In genomic region chr6:29661071-29661470, GRCh38 we compare ENCODE assay signal across 23 cellular contexts. TPM values are rescaled to one million over a fixed set of nuclear protein-coding genes. Genes with fewer than 3 reads are reported as not detected.
"Had no signal": no experiment of that assay in that cellular context is flagged by ENCODE, and none has a peak within 500 bp of the region (broad histone marks: within the 10 kb centered on the region; RNA-seq: fewer than 3 reads in every experiment).

No MANE protein-coding gene starts in this region.

- H3K27ac Mint-ChIP-seq: activated naive CD8-positive, alpha-beta T cell treated with anti-CD3 and anti-CD28 coated beads, Interleukin-2, amount 10 ng/mL, durations not matched to agents 7 days and 5 days; immature natural killer cell; natural killer cell treated with Interleukin-12 subunit alpha and Interleukin-12 subunit beta and Interleukin-15 and Interleukin-18, amount 100 ng/mL, for 72 hours; progenitor cell of endocrine pancreas; T-cell had no signal

- H3K36me3 Mint-ChIP-seq: activated naive CD8-positive, alpha-beta T cell treated with anti-CD3 and anti-CD28 coated beads, Interleukin-2, amount 10 ng/mL, durations not matched to agents 7 days and 5 days; immature natural killer cell; natural killer cell treated with Interleukin-12 subunit alpha and Interleukin-12 subunit beta and Interleukin-15 and Interleukin-18, amount 100 ng/mL, for 72 hours; T-cell; type B pancreatic cell had no signal

- DNase-seq: activated CD4-positive, alpha-beta T cell treated with anti-CD3 and anti-CD28 coated beads, Interleukin-2, amount 50 U/mL, for 1 hour; activated CD8-positive, alpha-beta memory T cell treated with anti-CD3 and anti-CD28 coated beads for 24 hours; activated naive CD4-positive, alpha-beta T cell; activated naive CD8-positive, alpha-beta T cell treated with anti-CD3 and anti-CD28 coated beads, Interleukin-2, amount 10 ng/mL, durations not matched to agents 7 days and 5 days; anterior cingulate cortex; brain microvascular endothelial cell; immature natural killer cell; mesenchymal stem cell; nucleus accumbens; right cardiac atrium; stimulated activated CD4-positive, alpha-beta T cell treated with anti-CD3 and anti-CD28 coated beads, Interleukin-15, amount 100 ng/mL, for 24 hours; stimulated activated CD4-positive, alpha-beta T cell treated with anti-CD3 and anti-CD28 coated beads, Interleukin-4, amount 100 ng/mL, for 1 hour; stimulated activated naive CD4-positive, alpha-beta T cell; T-cell; T-helper 9 cell had no signal

- H3K4me1 Mint-ChIP-seq: immature natural killer cell, T-cell had no signal

- H3K4me3 ChIP-seq: skin epidermis had no signal

- H3K27me3 Mint-ChIP-seq: progenitor cell of endocrine pancreas had no signal

- ATAC-seq: activated CD4-positive, CD25-positive, alpha-beta regulatory T cell treated with anti-CD3 and anti-CD28 coated beads, Interleukin-2, amount 50 U/mL, for 24 hours; esophagus mucosa; natural killer cell treated with Interleukin-12 subunit alpha and Interleukin-12 subunit beta and Interleukin-15 and Interleukin-18, amount 100 ng/mL, for 72 hours; right cardiac atrium; T-cell had no signal

- H3K9me3 Mint-ChIP-seq: activated naive CD8-positive, alpha-beta T cell treated with anti-CD3 and anti-CD28 coated beads, Interleukin-2, amount 10 ng/mL, durations not matched to agents 7 days and 5 days; immature natural killer cell; natural killer cell treated with Interleukin-12 subunit alpha and Interleukin-12 subunit beta and Interleukin-15 and Interleukin-18, amount 100 ng/mL, for 72 hours; T-cell; type B pancreatic cell had no signal

- H3K27ac ChIP-seq: brain microvascular endothelial cell, skin epidermis had no signal

- H3K36me3 ChIP-seq: brain microvascular endothelial cell had no signal

- H3K4me3 Mint-ChIP-seq: activated naive CD8-positive, alpha-beta T cell treated with anti-CD3 and anti-CD28 coated beads, Interleukin-2, amount 10 ng/mL, durations not matched to agents 7 days and 5 days; immature natural killer cell; natural killer cell treated with Interleukin-12 subunit alpha and Interleukin-12 subunit beta and Interleukin-15 and Interleukin-18, amount 100 ng/mL, for 72 hours; T-cell; type B pancreatic cell had no signal

RNA-seq across cellular contexts. Expression of gene MOG, which starts 4.2 kb away (rescaled TPM):
- total RNA-seq: activated naive CD8-positive, alpha-beta T cell treated with anti-CD3 and anti-CD28 coated beads, Interleukin-2, amount 10 ng/mL, durations not matched to agents 7 days and 5 days; esophagus mucosa; liver; natural killer cell treated with Interleukin-12 subunit alpha and Interleukin-12 subunit beta and Interleukin-15 and Interleukin-18, amount 100 ng/mL, for 72 hours; progenitor cell of endocrine pancreas; subcutaneous adipose tissue; T-cell had no signal
- polyA plus RNA-seq: immature natural killer cell, liver had no signal

RNA-seq across cellular contexts. Expression of gene ZFP57, which starts 19.9 kb away (rescaled TPM):
- total RNA-seq: liver had no signal
- polyA plus RNA-seq: liver had no signal

RNA-seq across cellular contexts. Expression of gene GABBR1, which starts 28.1 kb away (rescaled TPM):
- polyA plus RNA-seq: immature natural killer cell had no signal
